In genomic region chr17:60387666-60388065, GRCh38 we compare ENCODE assay signal across 24 cellular contexts. TPM values are rescaled to one million over a fixed set of nuclear protein-coding genes. Genes with fewer than 3 reads are reported as not detected.
"Had no signal": no experiment of that assay in that cellular context is flagged by ENCODE, and none has a peak within 500 bp of the region (broad histone marks: within the 10 kb centered on the region; RNA-seq: fewer than 3 reads in every experiment).

No MANE protein-coding gene starts in this region.

- ATAC-seq: effector memory CD8-positive, alpha-beta T cell; naive thymus-derived CD8-positive, alpha-beta T cell; stimulated activated naive B cell treated with anti-CD40 and anti-IgM and Interleukin-4, amounts not matched to agents 10 μg/mL and 1 μg/mL and 100 μg/mL, for 72 hours had no signal

- H3K36me3 ChIP-seq: ascending aorta, left ventricle myocardium inferior, right atrium auricular region, tibial artery had no signal

- H3K27ac Mint-ChIP-seq: activated naive CD4-positive, alpha-beta T cell treated with anti-CD3 and anti-CD28 coated beads, Interleukin-2, amount 10 ng/mL, durations not matched to agents 7 days and 5 days; activated T-helper 2 cell treated with anti-CD3 and anti-CD28 coated beads, Interferon-gamma antibody, Interleukin-2, Interleukin-4, amounts not matched to agents 10 μg/mL and 5 μg/mL and 100 μg/mL, durations not matched to agents 14 hours and 24 hours and 36 hours; effector memory CD8-positive, alpha-beta T cell; memory B cell; progenitor cell of endocrine pancreas had no signal

- H3K4me3 ChIP-seq: ascending aorta, left ventricle myocardium inferior, right atrium auricular region, skin epidermis, tibial artery had no signal

- H3K4me3 Mint-ChIP-seq: activated naive CD4-positive, alpha-beta T cell treated with anti-CD3 and anti-CD28 coated beads, Interleukin-2, amount 10 ng/mL, durations not matched to agents 7 days and 5 days; effector memory CD8-positive, alpha-beta T cell; memory B cell; stimulated activated naive B cell treated with anti-CD40 and anti-IgM and Interleukin-4, amounts not matched to agents 10 μg/mL and 1 μg/mL and 100 μg/mL, for 72 hours had no signal

- FAIRE-seq: urothelium cell line had no signal

- DNase-seq: activated CD4-positive, alpha-beta T cell treated with anti-CD3 and anti-CD28 coated beads, Interleukin-2, amount 50 U/mL, for 4 hours; activated CD4-positive, CD25-positive, alpha-beta regulatory T cell treated with anti-CD3 and anti-CD28 coated beads, Interleukin-2, amount 50 U/mL, for 72 hours; activated naive CD4-positive, alpha-beta T cell treated with anti-CD3 and anti-CD28 coated beads, Interleukin-2, amount 10 ng/mL, durations not matched to agents 7 days and 5 days; activated T-cell treated with anti-CD3 and anti-CD28 coated beads, Interleukin-2, amount 50 U/mL, for 1 hour; dermis blood vessel endothelial cell; effector memory CD8-positive, alpha-beta T cell; left ventricle myocardium inferior; naive thymus-derived CD8-positive, alpha-beta T cell; occipital lobe; stimulated activated CD4-positive, alpha-beta T cell treated with anti-CD3 and anti-CD28 coated beads, Interleukin-15, amount 100 ng/mL, for 24 hours; stimulated activated CD4-positive, alpha-beta T cell treated with anti-CD3 and anti-CD28 coated beads, Interleukin-4, amount 100 ng/mL, for 1 hour; stimulated activated naive B cell treated with anti-CD40 and anti-IgM and Interleukin-4, amounts not matched to agents 10 μg/mL and 1 μg/mL and 100 μg/mL, for 72 hours; tibial artery had no signal

- H3K27me3 Mint-ChIP-seq: effector memory CD8-positive, alpha-beta T cell; memory B cell; naive thymus-derived CD8-positive, alpha-beta T cell; progenitor cell of endocrine pancreas; stimulated activated naive B cell treated with anti-CD40 and anti-IgM and Interleukin-4, amounts not matched to agents 10 μg/mL and 1 μg/mL and 100 μg/mL, for 72 hours had no signal

- H3K9me3 ChIP-seq: ascending aorta, left ventricle myocardium inferior, right atrium auricular region, tibial artery had no signal

- H3K27me3 ChIP-seq: ascending aorta, right atrium auricular region, tibial artery had no signal

- H3K27ac ChIP-seq: ascending aorta, epithelial cell of prostate, left ventricle myocardium inferior, right atrium auricular region, tibial artery had no signal

- H3K9me3 Mint-ChIP-seq: activated naive CD4-positive, alpha-beta T cell treated with anti-CD3 and anti-CD28 coated beads, Interleukin-2, amount 10 ng/mL, durations not matched to agents 7 days and 5 days; activated T-helper 2 cell treated with anti-CD3 and anti-CD28 coated beads, Interferon-gamma antibody, Interleukin-2, Interleukin-4, amounts not matched to agents 10 μg/mL and 5 μg/mL and 100 μg/mL, durations not matched to agents 14 hours and 24 hours and 36 hours; effector memory CD8-positive, alpha-beta T cell; memory B cell; naive thymus-derived CD8-positive, alpha-beta T cell; stimulated activated naive B cell treated with anti-CD40 and anti-IgM and Interleukin-4, amounts not matched to agents 10 μg/mL and 1 μg/mL and 100 μg/mL, for 72 hours had no signal

RNA-seq across cellular contexts. Expression of gene CHCT1, which starts 34.6 kb away (rescaled TPM):
- total RNA-seq: ascending aorta; chondrocyte; dermis blood vessel endothelial cell; kidney epithelial cell; left ventricle myocardium inferior; mucosa of gallbladder; naive thymus-derived CD8-positive, alpha-beta T cell; occipital lobe; progenitor cell of endocrine pancreas; right atrium auricular region had no signal
- polyA plus RNA-seq: naive thymus-derived CD8-positive, alpha-beta T cell had no signal
